ENCODE assay signal across 19 cellular contexts in the genomic region with DNA sequence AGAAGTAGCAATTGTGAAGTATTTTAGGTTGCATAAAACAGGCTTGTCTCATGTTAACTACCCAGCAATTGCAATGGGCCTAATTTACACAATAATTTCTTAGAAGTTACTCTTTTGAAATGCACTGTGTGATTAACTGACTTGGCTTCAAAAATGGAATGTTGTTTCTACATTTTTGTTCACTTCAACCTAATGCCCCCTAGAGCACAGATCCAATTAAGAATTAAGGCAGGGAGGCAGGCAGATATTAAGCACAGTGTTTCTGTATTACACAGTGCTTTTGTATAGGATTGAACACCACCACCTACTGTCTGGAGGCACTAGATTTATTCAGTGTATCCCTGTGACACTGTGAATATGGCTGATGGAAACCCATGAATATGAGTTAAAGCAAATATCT.
DNase-seq lines count a peak whose midpoint lies in the region; ATAC-seq and TF ChIP-seq lines count a peak whose summit lies in the region.
"Had no signal": no experiment of that assay in that cellular context is flagged by ENCODE, and none has a peak within 500 bp of the region (broad histone marks: within the 10 kb centered on the region; RNA-seq: fewer than 3 reads in every experiment).

No MANE protein-coding gene starts in this region.

- no peaks in the 10 kb centered on the region for H3K27me3 Mint-ChIP-seq in neural progenitor cell (ENCODE audit: insufficient read depth, low read depth)
- H3K27me3 Mint-ChIP-seq: activated CD4-positive, alpha-beta T cell treated with anti-CD3 and anti-CD28 coated beads, Interleukin-2, amount 10 ng/mL, durations not matched to agents 7 days and 5 days; activated naive CD4-positive, alpha-beta T cell treated with anti-CD3 and anti-CD28 coated beads, Interleukin-2, amount 50 U/mL, for 24 hours; brain; CD4-positive, alpha-beta T cell; naive thymus-derived CD8-positive, alpha-beta T cell; progenitor cell of endocrine pancreas had no signal

- H3K27ac Mint-ChIP-seq in neural progenitor cell, result no peak overlapping the region
- H3K27ac Mint-ChIP-seq: activated CD4-positive, alpha-beta T cell treated with anti-CD3 and anti-CD28 coated beads, Interleukin-2, amount 10 ng/mL, durations not matched to agents 7 days and 5 days; activated naive CD4-positive, alpha-beta T cell treated with anti-CD3 and anti-CD28 coated beads, Interleukin-2, amount 50 U/mL, for 24 hours; brain; CD4-positive, alpha-beta T cell; HFFc6; naive thymus-derived CD8-positive, alpha-beta T cell; progenitor cell of endocrine pancreas had no signal

- H3K4me1 ChIP-seq in HUES48 (ENCODE audit: control insufficient read depth, insufficient read depth, low read length) (peaks cover 79% of the 10 kb centered on the region), neural progenitor cell (peaks cover 24% of the 10 kb centered on the region), colonic mucosa (no peaks in the 10 kb centered on the region)
- H3K4me1 ChIP-seq: SJSA1, spleen had no signal

- H4K20me1 ChIP-seq in neural progenitor cell (ENCODE audit: low read depth), result no peaks in the 10 kb centered on the region

- H3K4me1 Mint-ChIP-seq in neural progenitor cell, result peaks cover 8% of the 10 kb centered on the region
- H3K4me1 Mint-ChIP-seq: activated CD4-positive, alpha-beta T cell treated with anti-CD3 and anti-CD28 coated beads, Interleukin-2, amount 10 ng/mL, durations not matched to agents 7 days and 5 days; activated naive CD4-positive, alpha-beta T cell treated with anti-CD3 and anti-CD28 coated beads, Interleukin-2, amount 50 U/mL, for 24 hours; naive thymus-derived CD8-positive, alpha-beta T cell had no signal

- H3K36me3 ChIP-seq in HUES48 (ENCODE audit: control insufficient read depth, insufficient read depth, low read length) (no peaks in the 10 kb centered on the region), WERI-Rb-1 (no peaks in the 10 kb centered on the region), neural progenitor cell (no peaks in the 10 kb centered on the region), colonic mucosa (no peaks in the 10 kb centered on the region)
- H3K36me3 ChIP-seq: SJSA1, spleen had no signal

- TF ChIP-seq CTCF in WERI-Rb-1 (IDR thresholded peaks at IDR 0.05; ENCODE audit: low read depth, low read length) (peak; percentile 30; the same call in 1 of the 2 replicates), neural progenitor cell (IDR thresholded peaks at IDR 0.05) (no peak), colonic mucosa (IDR thresholded peaks at IDR 0.05) (no peak)

- H3K36me3 Mint-ChIP-seq in neural progenitor cell, result peaks cover 1% of the 10 kb centered on the region

- H3K4me3 Mint-ChIP-seq in neural progenitor cell, result no peak overlapping the region
- H3K4me3 Mint-ChIP-seq: activated CD4-positive, alpha-beta T cell treated with anti-CD3 and anti-CD28 coated beads, Interleukin-2, amount 10 ng/mL, durations not matched to agents 7 days and 5 days; activated naive CD4-positive, alpha-beta T cell treated with anti-CD3 and anti-CD28 coated beads, Interleukin-2, amount 50 U/mL, for 24 hours; brain; CD4-positive, alpha-beta T cell; HFFc6; naive thymus-derived CD8-positive, alpha-beta T cell had no signal

- H3K79me2 ChIP-seq in neural progenitor cell (ENCODE audit: low read depth), result no peaks in the 10 kb centered on the region

- H3K4me3 ChIP-seq in HUES48 (ENCODE audit: low read depth, low read length) (no peak overlapping the region), WERI-Rb-1 (ENCODE audit: low read depth, low read length) (no peak overlapping the region), neural progenitor cell (no peak overlapping the region), colonic mucosa (no peak overlapping the region)
- H3K4me3 ChIP-seq: SJSA1, spleen had no signal

- H3K9ac ChIP-seq in HUES48 (ENCODE audit: low read depth, low read length) (no peak overlapping the region), neural progenitor cell (no peak overlapping the region), colonic mucosa (ENCODE audit: low read depth in 2 of 2, low read length in 2 of 2) (no peak overlapping the region)

- H3K27me3 ChIP-seq in HUES48 (ENCODE audit: control insufficient read depth, insufficient read depth, low read length), result no peaks in the 10 kb centered on the region
- no peaks in the 10 kb centered on the region for H3K27me3 ChIP-seq in WERI-Rb-1 (ENCODE audit: insufficient read depth, low read depth, severe bottlenecking)
- H3K27me3 ChIP-seq in neural progenitor cell, result no peaks in the 10 kb centered on the region
- H3K27me3 ChIP-seq in colonic mucosa, result no peaks in the 10 kb centered on the region
- H3K27me3 ChIP-seq: SJSA1, spleen had no signal

- no peak for ATAC-seq in HG03432 (IDR thresholded peaks at IDR 0.05; ENCODE audit: unreplicated experiment)
- ATAC-seq: esophagus mucosa; naive thymus-derived CD8-positive, alpha-beta T cell had no signal

- H3K4me2 ChIP-seq in neural progenitor cell, result no peak overlapping the region

- intact Hi-C loops in colonic mucosa (cut with DNase I), result no loop called here

- DNase-seq in EH (ENCODE audit: low read depth) (peak; percentile 38), WERI-Rb-1 (no peak), neural progenitor cell (ENCODE audit: low spot score) (no peak), NAMALWA (ENCODE audit: low spot score) (no peak), colonic mucosa (no peak)
- DNase-seq: activated CD4-positive, alpha-beta T cell treated with anti-CD3 and anti-CD28 coated beads, Interleukin-2, amount 10 ng/mL, durations not matched to agents 7 days and 5 days; CD4-positive, alpha-beta T cell; HFFc6; kidney; naive thymus-derived CD8-positive, alpha-beta T cell; NCI-H1105 treated with DMSO at 0.1 percent for 48 hours; spleen had no signal

- no peaks in the 10 kb centered on the region for H3K9me3 ChIP-seq in HUES48 (ENCODE audit: control insufficient read depth, insufficient read depth, low read length)
- no peaks in the 10 kb centered on the region for H3K9me3 ChIP-seq in WERI-Rb-1 (ENCODE audit: severe bottlenecking)
- H3K9me3 ChIP-seq in neural progenitor cell (ENCODE audit: low read depth), result peaks cover 4% of the 10 kb centered on the region
- H3K9me3 ChIP-seq in colonic mucosa, result no peaks in the 10 kb centered on the region
- H3K9me3 ChIP-seq: SJSA1 had no signal

- H3F3A ChIP-seq in neural progenitor cell (ENCODE audit: low read depth), result peaks cover 29% of the 10 kb centered on the region

- peaks cover 3% of the 10 kb centered on the region for H3K9me3 Mint-ChIP-seq in neural progenitor cell
- H3K9me3 Mint-ChIP-seq: activated naive CD4-positive, alpha-beta T cell treated with anti-CD3 and anti-CD28 coated beads, Interleukin-2, amount 50 U/mL, for 24 hours; CD4-positive, alpha-beta T cell; HFFc6 had no signal

- H2AFZ ChIP-seq in neural progenitor cell (replicated peaks), result no peak overlapping the region

- H3K27ac ChIP-seq in HUES48 (ENCODE audit: low read depth, low read length) (peak overlapping the region; percentile 88), WERI-Rb-1 (no peak overlapping the region), neural progenitor cell (peak overlapping the region; percentile 39), colonic mucosa (no peak overlapping the region)
- H3K27ac ChIP-seq: SJSA1, spleen had no signal

Comparison
In these comparisons a context has a peak if more than half of its experiments do, and no peak if none do; other contexts are left out.
1. H3K27ac ChIP-seq: peak in HUES48 (single experiment) and neural progenitor cell (single experiment); none in WERI-Rb-1 (single experiment) and colonic mucosa (single experiment).